Comparison of ENCODE assay signal across 12 cellular contexts in genomic region chr5:71483355-71483754, GRCh38. TPM values are rescaled to one million over a fixed set of nuclear protein-coding genes. Genes with fewer than 3 reads are reported as not detected.
DNase-seq lines count a peak whose midpoint lies in the region; ATAC-seq and TF ChIP-seq lines count a peak whose summit lies in the region.
"Had no signal": no experiment of that assay in that cellular context is flagged by ENCODE, and none has a peak within 500 bp of the region (broad histone marks: within the 10 kb centered on the region; RNA-seq: fewer than 3 reads in every experiment).

No MANE protein-coding gene starts in this region.

- peaks cover 52% of the 10 kb centered on the region for H3K36me3 Mint-ChIP-seq in central memory CD8-positive, alpha-beta T cell (ENCODE audit: insufficient read depth)
- H3K36me3 Mint-ChIP-seq in memory B cell: peaks cover 26% of the 10 kb centered on the region
- peaks cover 78% of the 10 kb centered on the region for H3K36me3 Mint-ChIP-seq in effector memory CD8-positive, alpha-beta T cell (ENCODE audit: insufficient read depth)

- peaks cover 28% of the 10 kb centered on the region for H3K4me1 Mint-ChIP-seq in central memory CD8-positive, alpha-beta T cell
- H3K4me1 Mint-ChIP-seq in memory B cell: peaks cover 8% of the 10 kb centered on the region
- H3K4me1 Mint-ChIP-seq in effector memory CD8-positive, alpha-beta T cell (ENCODE audit: low read depth in 2 of 2): peaks cover 9 to 11% of the 10 kb centered on the region in 2 donors

- no peak overlapping the region for H3K4me3 ChIP-seq in AG09309 (ENCODE audit: control insufficient read depth, low read depth, low read length)
- H3K4me3 ChIP-seq: prostate gland had no signal

- no peak for TF ChIP-seq CTCF in AG09309 (IDR thresholded peaks at IDR 0.05; ENCODE audit: control insufficient read depth, insufficient read depth, low read depth, low read length, missing control alignments)

- H3K27ac Mint-ChIP-seq in central memory CD8-positive, alpha-beta T cell (ENCODE audit: low read depth): peak overlapping the region; percentile 39
- H3K27ac Mint-ChIP-seq in memory B cell: peak overlapping the region; percentile 10
- H3K27ac Mint-ChIP-seq in effector memory CD8-positive, alpha-beta T cell: no peak overlapping the region
- H3K27ac Mint-ChIP-seq: activated T-helper 2 cell treated with anti-CD3 and anti-CD28 coated beads, Interferon-gamma antibody, Interleukin-2, Interleukin-4, amounts not matched to agents 10 μg/mL and 5 μg/mL and 100 μg/mL, durations not matched to agents 14 hours and 24 hours and 36 hours had no signal

- no peaks in the 10 kb centered on the region for H3K27me3 Mint-ChIP-seq in central memory CD8-positive, alpha-beta T cell
- H3K27me3 Mint-ChIP-seq in memory B cell: no peaks in the 10 kb centered on the region
- no peaks in the 10 kb centered on the region for H3K27me3 Mint-ChIP-seq in effector memory CD8-positive, alpha-beta T cell

- H3K9me3 Mint-ChIP-seq in central memory CD8-positive, alpha-beta T cell: no peaks in the 10 kb centered on the region
- no peaks in the 10 kb centered on the region for H3K9me3 Mint-ChIP-seq in memory B cell
- H3K9me3 Mint-ChIP-seq in effector memory CD8-positive, alpha-beta T cell: no peaks in the 10 kb centered on the region
- H3K9me3 Mint-ChIP-seq: activated T-helper 2 cell treated with anti-CD3 and anti-CD28 coated beads, Interferon-gamma antibody, Interleukin-2, Interleukin-4, amounts not matched to agents 10 μg/mL and 5 μg/mL and 100 μg/mL, durations not matched to agents 14 hours and 24 hours and 36 hours had no signal

- peak; percentile 13 for DNase-seq in AG09309 (ENCODE audit: low read depth)
- DNase-seq in HT1080 (ENCODE audit: low read depth): peak; percentile 75
- DNase-seq in central memory CD8-positive, alpha-beta T cell (ENCODE audit: low spot score in 2 of 2): no peak
- DNase-seq in memory B cell (ENCODE audit: low spot score in 2 of 2): no peak
- no peak for DNase-seq in retina
- no peak for DNase-seq in effector memory CD8-positive, alpha-beta T cell
- no peak for DNase-seq in left lobe of liver (ENCODE audit: low spot score)
- DNase-seq: COR-L47, kidney had no signal

- no peak overlapping the region for H3K4me3 Mint-ChIP-seq in central memory CD8-positive, alpha-beta T cell
- H3K4me3 Mint-ChIP-seq in memory B cell: no peak overlapping the region
- no peak overlapping the region for H3K4me3 Mint-ChIP-seq in effector memory CD8-positive, alpha-beta T cell

- no peak for ATAC-seq in central memory CD8-positive, alpha-beta T cell (replicated peaks; ENCODE audit: extremely low read depth, poor library complexity, severe bottlenecking)
- ATAC-seq in memory B cell (ENCODE audit: low read depth): no peak
- no peak for ATAC-seq in effector memory CD8-positive, alpha-beta T cell (replicated peaks)
- ATAC-seq in HG03108 (IDR thresholded peaks at IDR 0.05; ENCODE audit: unreplicated experiment): no peak
- no peak for ATAC-seq in left lobe of liver

RNA-seq across cellular contexts. Expression of gene BDP1, which starts 27.9 kb away (rescaled TPM):
- total RNA-seq in HT1080 (2014; rRNA removed; shearing (Covaris generic)): 11.9 and 12.2 TPM in 2 replicates
- polyA plus RNA-seq in HT1080 (2015; cell fraction: cytosol; rRNA removed): 10.4 and 14.4 TPM in 2 replicates
- polyA plus RNA-seq in HT1080 (2015; cell fraction: nucleus; rRNA removed): 22.1 and 23.3 TPM in 2 replicates
- total RNA-seq in left lobe of liver: 8.2 TPM

Comparison
In these comparisons a context has a peak if more than half of its experiments do, and no peak if none do; other contexts are left out.
1. DNase-seq: peak in AG09309 (single experiment) and HT1080 (single experiment); none in central memory CD8-positive, alpha-beta T cell (0 of 2), memory B cell (0 of 2), retina (single experiment), effector memory CD8-positive, alpha-beta T cell (0 of 3) and left lobe of liver (single experiment).
2. H3K27ac Mint-ChIP-seq: peak in central memory CD8-positive, alpha-beta T cell (single experiment) and memory B cell (single experiment); none in effector memory CD8-positive, alpha-beta T cell (0 of 2).